ENCODE assay signal across 15 cellular contexts in genomic region chr3:49025793-49026520, GRCh38. TPM values are rescaled to one million over a fixed set of nuclear protein-coding genes. Genes with fewer than 3 reads are reported as not detected.
A peak's percentile ranks its signal among the peaks of the same experiment; 100 is the strongest.
DNase-seq lines count a peak whose midpoint lies in the region; ATAC-seq and TF ChIP-seq lines count a peak whose summit lies in the region.
"Had no signal": no experiment of that assay in that cellular context is flagged by ENCODE, and none has a peak within 500 bp of the region (broad histone marks: within the 10 kb centered on the region; RNA-seq: fewer than 3 reads in every experiment).

No MANE protein-coding gene starts in this region.

- POLR2A ChIA-PET in HEK293 (lab: Yijun Ruan, JAX) = interaction anchor here (0.8 to 2.8 kb wide), 3 partner anchors 10 to 68 kb away, joined by 3 to 10 read pairs (median 3); partner anchors contain the start of genes P4HTM and QRICH1
- POLR2A ChIA-PET in naive thymus-derived CD8-positive, alpha-beta T cell (lab: Charles Lee) = interaction anchor here (2.4 to 10.8 kb wide), 3 partner anchors 11 to 37 kb away, joined by 9 to 194 read pairs (median 67); partner anchors contain the start of genes P4HTM and WDR6

- peaks cover 5% of the 10 kb centered on the region for H3K27me3 Mint-ChIP-seq in CD4-positive, CD25-positive, alpha-beta regulatory T cell
- no peaks in the 10 kb centered on the region for H3K27me3 Mint-ChIP-seq in activated T-helper 17 cell treated with anti-CD3 and anti-CD28 coated beads, Interleukin-2, amount 50 U/mL, for 72 hours
- H3K27me3 Mint-ChIP-seq in naive thymus-derived CD8-positive, alpha-beta T cell = peaks cover 0 to 1% (median 0%) of the 10 kb centered on the region in 5 donors
- H3K27me3 Mint-ChIP-seq: CD4-positive, alpha-beta memory T cell; central memory CD8-positive, alpha-beta T cell had no signal

- peaks cover 13% of the 10 kb centered on the region for H3K36me3 Mint-ChIP-seq in CD4-positive, CD25-positive, alpha-beta regulatory T cell
- H3K36me3 Mint-ChIP-seq in activated T-helper 17 cell treated with anti-CD3 and anti-CD28 coated beads, Interleukin-2, amount 50 U/mL, for 72 hours (ENCODE audit: low read depth) = peaks cover 94% of the 10 kb centered on the region
- H3K36me3 Mint-ChIP-seq in naive thymus-derived CD8-positive, alpha-beta T cell = peaks cover 0 to 46% (median 1%) of the 10 kb centered on the region in 3 donors

- no peaks in the 10 kb centered on the region for H3K9me3 Mint-ChIP-seq in CD4-positive, CD25-positive, alpha-beta regulatory T cell
- no peaks in the 10 kb centered on the region for H3K9me3 Mint-ChIP-seq in activated T-helper 17 cell treated with anti-CD3 and anti-CD28 coated beads, Interleukin-2, amount 50 U/mL, for 72 hours
- H3K9me3 Mint-ChIP-seq in naive thymus-derived CD8-positive, alpha-beta T cell = no peaks in the 10 kb centered on the region
- H3K9me3 Mint-ChIP-seq: central memory CD8-positive, alpha-beta T cell; mesothelial cell of epicardium had no signal

- peaks cover 34% of the 10 kb centered on the region for H3K4me1 ChIP-seq in CD4-positive, CD25-positive, alpha-beta regulatory T cell (ENCODE audit: control insufficient read depth, insufficient read depth, low read length, poor library complexity, severe bottlenecking)
- H3K4me1 ChIP-seq in HEK293 (ENCODE audit: control insufficient read depth, insufficient read depth, low read length) = no peaks in the 10 kb centered on the region

- peak overlapping the region; percentile 5 for H3K27ac ChIP-seq in CD4-positive, CD25-positive, alpha-beta regulatory T cell (ENCODE audit: insufficient read depth, low read length, poor library complexity, severe bottlenecking)
- no peak overlapping the region for H3K27ac ChIP-seq in HEK293 (ENCODE audit: extremely low read depth, low read depth, low read length)

- no peaks in the 10 kb centered on the region for H3K9me3 ChIP-seq in CD4-positive, CD25-positive, alpha-beta regulatory T cell (ENCODE audit: control insufficient read depth in 2 of 2, low read length in 2 of 2)
- H3K9me3 ChIP-seq in HEK293 (ENCODE audit: control insufficient read depth, insufficient read depth, low read depth, low read length) = no peaks in the 10 kb centered on the region

- peaks cover 45% of the 10 kb centered on the region for H3K36me3 ChIP-seq in CD4-positive, CD25-positive, alpha-beta regulatory T cell (ENCODE audit: control insufficient read depth, insufficient read depth, low read length)
- H3K36me3 ChIP-seq in HEK293 (ENCODE audit: control insufficient read depth in 2 of 2, insufficient read depth in 1 of 2, low read length in 2 of 2) = peaks cover 0 to 73% of the 10 kb centered on the region in 2 experiments; a peak in 2 of 3 replicates

- H3K27me3 ChIP-seq in CD4-positive, CD25-positive, alpha-beta regulatory T cell (ENCODE audit: control insufficient read depth, insufficient read depth, low read length) = no peaks in the 10 kb centered on the region

- DNase-seq in CD4-positive, CD25-positive, alpha-beta regulatory T cell = no peak
- DNase-seq in naive thymus-derived CD8-positive, alpha-beta T cell = peak in 1 of 10 donors; percentile 36
- DNase-seq in DMS 273 treated with DMSO at 0.1 percent for 48 hours (lab: John Stamatoyannopoulos, UW) (no peak), epidermal melanocyte (ENCODE audit: insufficient read length, low spot score) (no peak), GM20000 (ENCODE audit: low spot score) (no peak), NCI-H1930 (lab: John Stamatoyannopoulos, UW) (no peak)
- DNase-seq: CD4-positive, alpha-beta memory T cell; NCI-H1105; NCI-H69; Right ventricle myocardium superior; stimulated activated CD4-positive, alpha-beta T cell treated with anti-CD3 and anti-CD28 coated beads, Interleukin-4, amount 100 ng/mL, for 4 hours had no signal

- ATAC-seq in CD4-positive, CD25-positive, alpha-beta regulatory T cell (ENCODE audit: low read depth in 2 of 2) = no peak
- no peak for ATAC-seq in activated T-helper 17 cell treated with anti-CD3 and anti-CD28 coated beads, Interleukin-2, amount 50 U/mL, for 72 hours (replicated peaks)
- no peak for ATAC-seq in naive thymus-derived CD8-positive, alpha-beta T cell

- H3K4me3 ChIP-seq in CD4-positive, CD25-positive, alpha-beta regulatory T cell (ENCODE audit: low read depth, low read length) = no peak overlapping the region
- no peak overlapping the region for H3K4me3 ChIP-seq in HEK293 (ENCODE audit: low read depth, low read length)

- CTCF ChIA-PET in HEK293 (lab: Yijun Ruan, JAX) = interaction anchor here (1.1 to 1.5 kb wide), 2 partner anchors 19 to 68 kb away, joined by 4 to 5 read pairs; partner anchors contain the start of genes QRICH1 and WDR6

- peak overlapping the region in 3 of 4 donors; percentile 28 to 84 (median 57) for H3K4me3 Mint-ChIP-seq in CD4-positive, CD25-positive, alpha-beta regulatory T cell
- H3K4me3 Mint-ChIP-seq in activated T-helper 17 cell treated with anti-CD3 and anti-CD28 coated beads, Interleukin-2, amount 50 U/mL, for 72 hours = peak overlapping the region; percentile 94
- peak overlapping the region in 4 of 10 donors; percentile 28 to 51 (median 34) for H3K4me3 Mint-ChIP-seq in naive thymus-derived CD8-positive, alpha-beta T cell
- H3K4me3 Mint-ChIP-seq: central memory CD8-positive, alpha-beta T cell; mesothelial cell of epicardium had no signal

- peak overlapping the region; percentile 43 to 99 (median 62) for H3K27ac Mint-ChIP-seq in CD4-positive, CD25-positive, alpha-beta regulatory T cell
- peak overlapping the region; percentile 77 for H3K27ac Mint-ChIP-seq in activated T-helper 17 cell treated with anti-CD3 and anti-CD28 coated beads, Interleukin-2, amount 50 U/mL, for 72 hours
- peak overlapping the region; percentile 6 to 75 (median 42) for H3K27ac Mint-ChIP-seq in naive thymus-derived CD8-positive, alpha-beta T cell
- H3K27ac Mint-ChIP-seq: mesothelial cell of epicardium had no signal

- TF ChIP-seq CTCF in HEK293 (tag by site-specific recombination; IDR thresholded peaks at IDR 0.05) (no peak), GM20000 (IDR thresholded peaks at IDR 0.05; ENCODE audit: extremely low read depth, missing control alignments) (no peak)

- H3K4me1 Mint-ChIP-seq in CD4-positive, CD25-positive, alpha-beta regulatory T cell = peaks cover 5 to 69% (median 30%) of the 10 kb centered on the region in 4 donors
- H3K4me1 Mint-ChIP-seq in activated T-helper 17 cell treated with anti-CD3 and anti-CD28 coated beads, Interleukin-2, amount 50 U/mL, for 72 hours = peaks cover 32% of the 10 kb centered on the region
- peaks cover 25 to 68% (median 54%) of the 10 kb centered on the region in 4 donors for H3K4me1 Mint-ChIP-seq in naive thymus-derived CD8-positive, alpha-beta T cell

TF ChIP-seq in HEK293, 187 proteins besides CTCF, POLR2A, EP300 and RAD21:
- TF ChIP-seq ZNF133 (tag by site-specific recombination; IDR thresholded peaks at IDR 0.05) (no peak), EGR2 (tag by site-specific recombination; IDR thresholded peaks at IDR 0.05; ENCODE audit: low read depth) (0 out of 2 replicates have a peak, but pooled peaks have one; percentile 0), ZSCAN30 (tag by site-specific recombination; IDR thresholded peaks at IDR 0.05) (no peak), ZFP41 (tag by site-specific recombination; IDR thresholded peaks at IDR 0.05; ENCODE audit: borderline replicate concordance) (no peak)

RNA-seq across cellular contexts. Expression of gene IMPDH2, which starts 3.2 kb away (rescaled TPM):
- total RNA-seq in CD4-positive, CD25-positive, alpha-beta regulatory T cell = 78.4 TPM
- polyA plus RNA-seq in CD4-positive, CD25-positive, alpha-beta regulatory T cell = 10 to 100 TPM; 58.6 to 81.3 (median 73.0) TPM
- 100 to 1,000 TPM; 460 to 479 TPM for total RNA-seq in activated T-helper 17 cell treated with anti-CD3 and anti-CD28 coated beads, Interleukin-2, amount 50 U/mL, for 72 hours
- total RNA-seq in naive thymus-derived CD8-positive, alpha-beta T cell = 100 to 1,000 TPM; 121 to 129 TPM
- polyA plus RNA-seq in naive thymus-derived CD8-positive, alpha-beta T cell = 100 to 1,000 TPM in 2 of 3 donors, 10 to 100 TPM in 1; 97.3 to 121 (median 118) TPM

RNA-seq across cellular contexts. Expression of gene NDUFAF3, which starts 4.0 kb away (rescaled TPM):
- 57.8 TPM for total RNA-seq in CD4-positive, CD25-positive, alpha-beta regulatory T cell
- 100 to 1,000 TPM; 155 to 179 (median 162) TPM for polyA plus RNA-seq in CD4-positive, CD25-positive, alpha-beta regulatory T cell
- 10 to 100 TPM; 40.6 to 56.7 TPM for total RNA-seq in activated T-helper 17 cell treated with anti-CD3 and anti-CD28 coated beads, Interleukin-2, amount 50 U/mL, for 72 hours
- 10 to 100 TPM; 87.1 to 89.2 TPM for total RNA-seq in naive thymus-derived CD8-positive, alpha-beta T cell
- 100 to 1,000 TPM; 140 to 226 (median 202) TPM for polyA plus RNA-seq in naive thymus-derived CD8-positive, alpha-beta T cell

RNA-seq across cellular contexts. Expression of gene DALRD3, which starts 7.6 kb away (rescaled TPM):
- total RNA-seq in CD4-positive, CD25-positive, alpha-beta regulatory T cell = 22.2 TPM
- 10 to 100 TPM; 30.0 to 40.8 (median 32.1) TPM for polyA plus RNA-seq in CD4-positive, CD25-positive, alpha-beta regulatory T cell
- total RNA-seq in activated T-helper 17 cell treated with anti-CD3 and anti-CD28 coated beads, Interleukin-2, amount 50 U/mL, for 72 hours = 10 to 100 TPM; 20.9 to 21.2 TPM
- 10 to 100 TPM; 23.9 to 24.2 TPM for total RNA-seq in naive thymus-derived CD8-positive, alpha-beta T cell
- polyA plus RNA-seq in naive thymus-derived CD8-positive, alpha-beta T cell = 10 to 100 TPM; 20.8 to 21.9 (median 21.8) TPM

RNA-seq across cellular contexts. Expression of gene WDR6, which starts 18.8 kb away (rescaled TPM):
- total RNA-seq in CD4-positive, CD25-positive, alpha-beta regulatory T cell = 208 TPM
- polyA plus RNA-seq in CD4-positive, CD25-positive, alpha-beta regulatory T cell = 100 to 1,000 TPM in 3 of 4 donors, 10 to 100 TPM in 1; 74.0 to 117 (median 112) TPM
- 100 to 1,000 TPM; 154 to 208 TPM for total RNA-seq in activated T-helper 17 cell treated with anti-CD3 and anti-CD28 coated beads, Interleukin-2, amount 50 U/mL, for 72 hours
- total RNA-seq in naive thymus-derived CD8-positive, alpha-beta T cell = 100 to 1,000 TPM; 332 to 351 TPM
- 100 to 1,000 TPM in 2 of 3 donors, 10 to 100 TPM in 1; 96.3 to 126 (median 111) TPM for polyA plus RNA-seq in naive thymus-derived CD8-positive, alpha-beta T cell

RNA-seq across cellular contexts. Expression of gene P4HTM, which starts 35.9 kb away (rescaled TPM):
- total RNA-seq in CD4-positive, CD25-positive, alpha-beta regulatory T cell = 39.2 TPM
- polyA plus RNA-seq in CD4-positive, CD25-positive, alpha-beta regulatory T cell = 10 to 100 TPM; 19.5 to 29.9 (median 24.4) TPM
- 10 to 100 TPM; 32.2 to 44.9 TPM for total RNA-seq in activated T-helper 17 cell treated with anti-CD3 and anti-CD28 coated beads, Interleukin-2, amount 50 U/mL, for 72 hours
- total RNA-seq in naive thymus-derived CD8-positive, alpha-beta T cell = 10 to 100 TPM; 57.0 to 62.5 TPM
- 10 to 100 TPM; 20.3 to 23.3 (median 22.9) TPM for polyA plus RNA-seq in naive thymus-derived CD8-positive, alpha-beta T cell
